In genomic region chr18:79274823-79275222, GRCh38 we compare ENCODE assay signal across 19 cellular contexts.
"Had no signal": no experiment of that assay in that cellular context is flagged by ENCODE, and none has a peak within 500 bp of the region (broad histone marks: within the 10 kb centered on the region; RNA-seq: fewer than 3 reads in every experiment).

No MANE protein-coding gene starts in this region.

- H3K4me3 ChIP-seq: adrenal gland, colonic mucosa, heart left ventricle, left lung, mucosa of descending colon, psoas muscle, right lobe of liver, stomach, thoracic aorta had no signal

- H3K36me3 ChIP-seq: adrenal gland, colonic mucosa had no signal

- FAIRE-seq: frontal cortex had no signal

- H3K27ac Mint-ChIP-seq: activated B cell treated with CpG ODN at 0.5 μM for 24 hours; activated CD4-positive, alpha-beta T cell treated with anti-CD3 and anti-CD28 coated beads, Interleukin-2, amount 10 ng/mL, durations not matched to agents 7 days and 5 days; activated naive CD4-positive, alpha-beta T cell treated with anti-CD3 and anti-CD28 coated beads for 36 hours had no signal

- H3K27me3 Mint-ChIP-seq: activated B cell treated with CpG ODN at 0.5 μM for 24 hours; activated CD4-positive, alpha-beta T cell treated with anti-CD3 and anti-CD28 coated beads, Interleukin-2, amount 10 ng/mL, durations not matched to agents 7 days and 5 days; naive thymus-derived CD8-positive, alpha-beta T cell had no signal

- ATAC-seq: heart left ventricle; left lung; mucosa of descending colon; naive thymus-derived CD8-positive, alpha-beta T cell; psoas muscle; right lobe of liver had no signal

- H3K4me3 Mint-ChIP-seq: activated B cell treated with CpG ODN at 0.5 μM for 24 hours; activated CD4-positive, alpha-beta T cell treated with anti-CD3 and anti-CD28 coated beads, Interleukin-2, amount 10 ng/mL, durations not matched to agents 7 days and 5 days; activated naive CD4-positive, alpha-beta T cell treated with anti-CD3 and anti-CD28 coated beads for 36 hours; naive thymus-derived CD8-positive, alpha-beta T cell had no signal

- H3K9me3 ChIP-seq: adrenal gland, colonic mucosa, heart left ventricle, left lung, mucosa of descending colon, psoas muscle, right lobe of liver, stomach, thoracic aorta had no signal

- DNase-seq: activated B cell treated with CpG ODN at 0.5 μM for 24 hours; activated CD4-positive, alpha-beta T cell treated with anti-CD3 and anti-CD28 coated beads, Interleukin-2, amount 10 ng/mL, durations not matched to agents 7 days and 5 days; activated CD8-positive, alpha-beta memory T cell treated with anti-CD3 and anti-CD28 coated beads for 24 hours; activated naive CD4-positive, alpha-beta T cell treated with anti-CD3 and anti-CD28 coated beads for 36 hours; caudate nucleus; colonic mucosa; effector CD4-positive, alpha-beta T cell; heart left ventricle; islet precursor cell; left lung; mucosa of descending colon; naive thymus-derived CD8-positive, alpha-beta T cell; nucleus accumbens; psoas muscle; right lobe of liver; stomach had no signal

- H3K4me1 ChIP-seq: colonic mucosa, left lung, psoas muscle, right lobe of liver had no signal

- H3K27ac ChIP-seq: adrenal gland, colonic mucosa, heart left ventricle, left lung, psoas muscle, right lobe of liver, stomach, thoracic aorta had no signal

- H3K9me3 Mint-ChIP-seq: activated B cell treated with CpG ODN at 0.5 μM for 24 hours; activated CD4-positive, alpha-beta T cell treated with anti-CD3 and anti-CD28 coated beads, Interleukin-2, amount 10 ng/mL, durations not matched to agents 7 days and 5 days; activated naive CD4-positive, alpha-beta T cell treated with anti-CD3 and anti-CD28 coated beads for 36 hours had no signal

- H3K27me3 ChIP-seq: adrenal gland, colonic mucosa, heart left ventricle, left lung, right lobe of liver, stomach had no signal
